22 cellular contexts compared by ENCODE assay signal in the genomic region with DNA sequence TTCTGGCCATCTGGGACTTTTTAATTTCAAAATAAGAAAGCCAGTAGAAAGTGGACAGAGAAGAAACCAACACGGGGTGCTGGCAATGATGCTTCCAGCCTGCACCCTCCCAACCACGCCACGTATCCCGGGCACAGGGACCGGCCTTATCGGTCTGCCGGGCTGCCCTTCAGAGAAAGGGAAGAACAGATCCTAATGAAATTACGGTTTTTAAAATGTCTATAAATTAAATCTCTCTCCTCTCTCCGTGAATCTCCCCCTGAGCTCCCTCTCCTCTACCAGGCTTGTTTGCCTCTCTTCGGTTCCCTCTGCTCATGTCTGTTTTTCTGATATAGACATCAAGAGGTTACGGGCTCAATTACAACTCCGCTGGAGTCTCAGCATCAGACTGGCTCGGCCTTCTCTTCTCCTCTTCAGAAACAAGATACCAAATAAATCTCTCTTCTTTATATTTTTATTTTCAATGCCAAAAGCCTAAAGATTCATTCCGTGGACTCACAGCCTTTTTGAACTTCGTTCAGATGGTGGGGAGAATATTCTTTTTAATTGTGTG. TPM values are rescaled to one million over a fixed set of nuclear protein-coding genes. Genes with fewer than 3 reads are reported as not detected.
DNase-seq lines count a peak whose midpoint lies in the region; ATAC-seq and TF ChIP-seq lines count a peak whose summit lies in the region.
"Had no signal": no experiment of that assay in that cellular context is flagged by ENCODE, and none has a peak within 500 bp of the region (broad histone marks: within the 10 kb centered on the region; RNA-seq: fewer than 3 reads in every experiment).

No MANE protein-coding gene starts in this region.

- intact Hi-C loops in tibial artery (cut with DNase I; ENCODE audit: low total_unique reads) = loop anchor here (10.0 kb wide), 1 partner anchor 105 kb away; no protein-coding TSS in a partner anchor

- H3K4me1 ChIP-seq in rectal smooth muscle tissue (ENCODE audit: control insufficient read depth, insufficient read depth, low read length) (peaks cover 18% of the 10 kb centered on the region), tibial artery (peaks cover 0 to 53% (median 31%) of the 10 kb centered on the region in 4 donors)

- TF ChIP-seq CTCF in C4-2B (conservative IDR thresholded peaks at IDR 0.05) (no peak), tibial artery (IDR thresholded peaks at IDR 0.05) (no peak)

- no peak for ATAC-seq in GM21825 (IDR thresholded peaks at IDR 0.05; ENCODE audit: unreplicated experiment)
- ATAC-seq: stimulated activated naive CD8-positive, alpha-beta T cell treated with anti-CD3 and anti-CD28 coated beads, Interleukin-15, amount 100 ng/mL, for 72 hours; upper lobe of right lung had no signal

- H3K9me3 ChIP-seq in tibial artery = no peaks in the 10 kb centered on the region
- H3K9me3 ChIP-seq: BLaER1 treated with 17β-estradiol and CSF1 and Interleukin-3, amounts not matched to agents 10 nM and 100 nM; esophagus muscularis mucosa; spleen; upper lobe of right lung had no signal

- H3K36me3 ChIP-seq in rectal smooth muscle tissue (ENCODE audit: control insufficient read depth, insufficient read depth, low read length) = no peaks in the 10 kb centered on the region
- H3K36me3 ChIP-seq in tibial artery = no peaks in the 10 kb centered on the region
- H3K36me3 ChIP-seq: BLaER1 treated with 17β-estradiol and CSF1 and Interleukin-3, amounts not matched to agents 10 nM and 100 nM; esophagus muscularis mucosa; spleen; upper lobe of right lung had no signal

- no peak overlapping the region for H3K4me3 ChIP-seq in rectal smooth muscle tissue (ENCODE audit: low read length)
- no peak overlapping the region for H3K4me3 ChIP-seq in tibial artery
- H3K4me3 ChIP-seq: BLaER1 treated with 17β-estradiol and CSF1 and Interleukin-3, amounts not matched to agents 10 nM and 100 nM; esophagus muscularis mucosa; GM23248; spleen; upper lobe of right lung had no signal

- H3K27me3 ChIP-seq in rectal smooth muscle tissue (ENCODE audit: control insufficient read depth, insufficient read depth, low read length) (no peaks in the 10 kb centered on the region), tibial artery (peaks cover 0 to 40% of the 10 kb centered on the region in 2 donors)

- H3K27ac ChIP-seq in C4-2B (peak overlapping the region; percentile 67), rectal smooth muscle tissue (ENCODE audit: low read depth, low read length) (peak overlapping the region; percentile 72), tibial artery (no peak overlapping the region)
- H3K27ac ChIP-seq: BLaER1 treated with 17β-estradiol and CSF1 and Interleukin-3, amounts not matched to agents 10 nM and 100 nM; GM23248; spleen; upper lobe of right lung had no signal

- peak; percentile 59 to 74 (median 63) for DNase-seq in NCI-H1417 (lab: John Stamatoyannopoulos, UW)
- no peak for DNase-seq in NCI-H1417 treated with DMSO at 0.1 percent for 48 hours (lab: John Stamatoyannopoulos, UW)
- DNase-seq in SK-N-DZ (ENCODE audit: low spot score) = peak; percentile 62
- no peak for DNase-seq in Kasumi-1 (lab: John Stamatoyannopoulos, UW)
- DNase-seq in tibial artery = no peak
- DNase-seq: activated CD8-positive, alpha-beta memory T cell treated with anti-CD3 and anti-CD28 coated beads, Interleukin-2, amount 50 U/mL, for 48 hours; activated naive CD8-positive, alpha-beta T cell treated with anti-CD3 and anti-CD28 coated beads, Interleukin-2, amount 10 ng/mL, durations not matched to agents 7 days and 5 days; effector memory CD4-positive, alpha-beta T cell; GM23248; IMR-90; NCI-H146; SIG-M5; spleen; stimulated activated CD4-positive, alpha-beta T cell treated with anti-CD3 and anti-CD28 coated beads, Interleukin-4, amount 100 ng/mL, for 4 hours; stimulated activated naive CD8-positive, alpha-beta T cell treated with anti-CD3 and anti-CD28 coated beads, Interleukin-15, amount 100 ng/mL, for 72 hours; T-helper 1 cell; upper lobe of right lung had no signal

- H3K9ac ChIP-seq in rectal smooth muscle tissue (ENCODE audit: low read length) = no peak overlapping the region
- H3K9ac ChIP-seq: BLaER1 treated with 17β-estradiol and CSF1 and Interleukin-3, amounts not matched to agents 10 nM and 100 nM; GM23248 had no signal

RNA-seq across cellular contexts. Expression of a gene that starts 6.2 kb away (rescaled TPM):
- 0.92 and 1.3 TPM in 2 replicates for polyA plus RNA-seq in SK-N-DZ (2014; cell fraction: cytosol; rRNA removed)
- polyA plus RNA-seq in SK-N-DZ (2014; cell fraction: nucleus; rRNA removed) = 0.47 and 2.3 TPM in 2 replicates

Comparison
In these comparisons a context has a peak if more than half of its experiments do, and no peak if none do; other contexts are left out.
1. DNase-seq: peak in NCI-H1417 (3 of 3) and SK-N-DZ (single experiment); none in NCI-H1417 treated with DMSO at 0.1 percent for 48 hours (single experiment), Kasumi-1 (0 of 2) and tibial artery (0 of 2).
2. H3K27ac ChIP-seq: peak in C4-2B (single experiment) and rectal smooth muscle tissue (single experiment); none in tibial artery (0 of 2).